In the genomic region with DNA sequence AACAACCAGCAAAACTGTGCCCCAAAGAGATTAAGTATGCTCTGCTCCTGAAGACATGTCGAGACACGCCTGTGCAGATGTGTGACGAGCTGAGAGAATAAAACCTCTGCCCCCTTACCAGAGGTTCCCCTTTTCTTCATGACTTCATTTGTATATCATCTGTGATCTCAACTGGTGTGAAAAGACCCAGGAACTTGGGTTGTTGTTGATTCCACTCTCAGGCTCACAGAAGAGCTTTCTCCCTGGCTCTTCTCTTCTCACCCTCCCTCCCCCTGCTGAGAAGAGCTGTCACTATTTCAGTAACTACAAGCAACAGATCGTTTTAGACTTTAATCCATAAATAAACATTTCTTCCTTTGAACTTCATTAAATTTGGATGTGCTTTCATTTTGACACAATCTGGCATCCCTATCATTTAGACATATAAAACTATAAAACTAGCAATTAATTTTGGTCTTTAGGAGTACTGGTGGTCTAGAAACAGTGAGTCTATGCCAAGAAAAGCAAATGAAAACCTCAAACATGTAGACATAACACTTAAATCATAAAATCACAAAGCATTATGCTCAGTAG, we compare ENCODE assay signal across 10 cellular contexts.
DNase-seq lines count a peak whose midpoint lies in the region; ATAC-seq and FAIRE-seq lines count a peak whose summit lies in the region.
"Had no signal": no experiment of that assay in that cellular context is flagged by ENCODE, and none has a peak within 500 bp of the region (broad histone marks: within the 10 kb centered on the region; RNA-seq: fewer than 3 reads in every experiment).

No MANE protein-coding gene starts in this region.

- no peak overlapping the region for H3K4me3 Mint-ChIP-seq in stimulated activated effector memory CD8-positive, alpha-beta T cell treated with anti-CD3 and anti-CD28 coated beads, Interleukin-12 subunit alpha, Interleukin-12 subunit beta, amount 100 ng/mL, for 72 hours
- H3K4me3 Mint-ChIP-seq in activated CD4-positive, alpha-beta memory T cell treated with anti-CD3 and anti-CD28 coated beads for 36 hours: no peak overlapping the region
- H3K4me3 Mint-ChIP-seq: IgD-negative memory B cell, natural killer cell had no signal

- intact Hi-C loops in activated CD4-positive, alpha-beta memory T cell treated with anti-CD3 and anti-CD28 coated beads for 36 hours (cut with micrococcal nuclease): no loop called here

- FAIRE-seq in HTR-8/SVneo (lab: Jason Lieb, UNC): no peak

- H3K9me3 Mint-ChIP-seq in stimulated activated effector memory CD8-positive, alpha-beta T cell treated with anti-CD3 and anti-CD28 coated beads, Interleukin-12 subunit alpha, Interleukin-12 subunit beta, amount 100 ng/mL, for 72 hours: peaks cover 4% of the 10 kb centered on the region
- H3K9me3 Mint-ChIP-seq in activated CD4-positive, alpha-beta memory T cell treated with anti-CD3 and anti-CD28 coated beads for 36 hours: no peaks in the 10 kb centered on the region

- CTCF ChIA-PET in activated CD4-positive, alpha-beta memory T cell treated with anti-CD3 and anti-CD28 coated beads for 36 hours (lab: Charles Lee): no interaction called here

- POLR2A ChIA-PET in activated CD4-positive, alpha-beta memory T cell treated with anti-CD3 and anti-CD28 coated beads for 36 hours (lab: Charles Lee): no interaction called here

- DNase-seq in NCI-H1694 treated with DMSO at 0.1 percent for 48 hours (lab: John Stamatoyannopoulos, UW) (peak; percentile 87), left kidney (ENCODE audit: low read depth, low spot score) (peak; percentile 63), HTR-8/SVneo (ENCODE audit: insufficient read length, low spot score) (no peak), SW 1271 (lab: John Stamatoyannopoulos, UW) (no peak)
- DNase-seq in stimulated activated effector memory CD8-positive, alpha-beta T cell treated with anti-CD3 and anti-CD28 coated beads, Interleukin-12 subunit alpha, Interleukin-12 subunit beta, amount 100 ng/mL, for 72 hours (ENCODE audit: low spot score in 2 of 2): no peak
- no peak for DNase-seq in activated CD4-positive, alpha-beta memory T cell treated with anti-CD3 and anti-CD28 coated beads for 36 hours
- DNase-seq: natural killer cell had no signal

- H3K27ac Mint-ChIP-seq in stimulated activated effector memory CD8-positive, alpha-beta T cell treated with anti-CD3 and anti-CD28 coated beads, Interleukin-12 subunit alpha, Interleukin-12 subunit beta, amount 100 ng/mL, for 72 hours: no peak overlapping the region
- H3K27ac Mint-ChIP-seq in activated CD4-positive, alpha-beta memory T cell treated with anti-CD3 and anti-CD28 coated beads for 36 hours: no peak overlapping the region
- H3K27ac Mint-ChIP-seq: natural killer cell had no signal

- peak; percentile 93 for ATAC-seq in GM18858 (IDR thresholded peaks at IDR 0.05; ENCODE audit: unreplicated experiment)
- peak; percentile 69 for ATAC-seq in HG02642 (IDR thresholded peaks at IDR 0.05; ENCODE audit: poor library complexity, unreplicated experiment)
- no peak for ATAC-seq in stimulated activated effector memory CD8-positive, alpha-beta T cell treated with anti-CD3 and anti-CD28 coated beads, Interleukin-12 subunit alpha, Interleukin-12 subunit beta, amount 100 ng/mL, for 72 hours
- ATAC-seq: natural killer cell had no signal

- no peaks in the 10 kb centered on the region for H3K36me3 Mint-ChIP-seq in stimulated activated effector memory CD8-positive, alpha-beta T cell treated with anti-CD3 and anti-CD28 coated beads, Interleukin-12 subunit alpha, Interleukin-12 subunit beta, amount 100 ng/mL, for 72 hours
- no peaks in the 10 kb centered on the region for H3K36me3 Mint-ChIP-seq in activated CD4-positive, alpha-beta memory T cell treated with anti-CD3 and anti-CD28 coated beads for 36 hours
- H3K36me3 Mint-ChIP-seq: IgD-negative memory B cell, natural killer cell had no signal

- H3K27me3 Mint-ChIP-seq in activated CD4-positive, alpha-beta memory T cell treated with anti-CD3 and anti-CD28 coated beads for 36 hours: no peaks in the 10 kb centered on the region
- H3K27me3 Mint-ChIP-seq: IgD-negative memory B cell had no signal

- no peaks in the 10 kb centered on the region for H3K4me1 Mint-ChIP-seq in stimulated activated effector memory CD8-positive, alpha-beta T cell treated with anti-CD3 and anti-CD28 coated beads, Interleukin-12 subunit alpha, Interleukin-12 subunit beta, amount 100 ng/mL, for 72 hours
- H3K4me1 Mint-ChIP-seq in activated CD4-positive, alpha-beta memory T cell treated with anti-CD3 and anti-CD28 coated beads for 36 hours (ENCODE audit: low read depth): no peaks in the 10 kb centered on the region
- H3K4me1 Mint-ChIP-seq: IgD-negative memory B cell, natural killer cell had no signal

Comparison
In these comparisons a context has a peak if more than half of its experiments do, and no peak if none do; other contexts are left out.
1. DNase-seq: peak in NCI-H1694 treated with DMSO at 0.1 percent for 48 hours (single experiment) and left kidney (single experiment); none in stimulated activated effector memory CD8-positive, alpha-beta T cell treated with anti-CD3 and anti-CD28 coated beads, Interleukin-12 subunit alpha, Interleukin-12 subunit beta, amount 100 ng/mL, for 72 hours (0 of 2), HTR-8/SVneo (single experiment), activated CD4-positive, alpha-beta memory T cell treated with anti-CD3 and anti-CD28 coated beads for 36 hours (single experiment) and SW 1271 (0 of 2).